In genomic region chr6:28383235-28384142, GRCh38 we compare ENCODE assay signal across 8 cellular contexts. TPM values are rescaled to one million over a fixed set of nuclear protein-coding genes. Genes with fewer than 3 reads are reported as not detected.
A peak's percentile ranks its signal among the peaks of the same experiment; 100 is the strongest.
DNase-seq lines count a peak whose midpoint lies in the region; ATAC-seq, FAIRE-seq and TF ChIP-seq lines count a peak whose summit lies in the region.

No MANE protein-coding gene starts in this region.

- peak overlapping the region; percentile 80 for H3K27ac ChIP-seq in RWPE1
- H3K27ac ChIP-seq in iPS-20b (ENCODE audit: low read length) = peak overlapping the region; percentile 66

- POLR2A ChIA-PET in RWPE1 (lab: Yijun Ruan, JAX; ENCODE audit: low non-redundant PET) = no interaction called here

- CTCF ChIA-PET in RWPE1 (lab: Yijun Ruan, JAX) = interaction anchor here (0.6 to 2.0 kb wide), 11 partner anchors 11 to 528 kb away, joined by 3 to 12 read pairs (median 3); partner anchors contain the start of gene ZSCAN12

- peaks cover 8% of the 10 kb centered on the region for H3K4me1 ChIP-seq in iPS-20b (ENCODE audit: insufficient read depth, low read length)

- peaks cover 2% of the 10 kb centered on the region; the same call in 1 of the 2 replicates for H3K9me3 ChIP-seq in iPS-20b (ENCODE audit: insufficient read depth, low read depth, low read length)

- peak overlapping the region; percentile 87; the same call in 1 of the 2 replicates for H3K9ac ChIP-seq in iPS-20b (ENCODE audit: low read depth, low read length)

- DNase-seq in DMS 273 (lab: John Stamatoyannopoulos, UW; ENCODE audit: unreplicated experiment) (peak; percentile 76), RWPE1 (ENCODE audit: low spot score) (peak; percentile 82), bronchial epithelial cell (ENCODE audit: low read depth) (peak; percentile 69), sciatic nerve (ENCODE audit: low spot score) (peak; percentile 85), NCI-H2171 (lab: John Stamatoyannopoulos, UW) (no peak)

- no peaks in the 10 kb centered on the region for H3K27me3 ChIP-seq in bronchial epithelial cell (ENCODE audit: control insufficient read depth, insufficient read depth, low read length)
- no peaks in the 10 kb centered on the region for H3K27me3 ChIP-seq in iPS-20b (ENCODE audit: insufficient read depth, low read length)

- peak; percentile 88 for ATAC-seq in GM19452 (IDR thresholded peaks at IDR 0.05; ENCODE audit: unreplicated experiment)
- peak; percentile 82 for ATAC-seq in HG03565 (IDR thresholded peaks at IDR 0.05; ENCODE audit: unreplicated experiment)
- peak; percentile 99 for ATAC-seq in sciatic nerve

- peak overlapping the region; percentile 49 for H3K4me3 ChIP-seq in bronchial epithelial cell (ENCODE audit: low read depth, low read length)
- peak overlapping the region; percentile 77 for H3K4me3 ChIP-seq in iPS-20b (ENCODE audit: low read length)

- peak; percentile 52 for FAIRE-seq in bronchial epithelial cell (lab: Jason Lieb, UNC)

- intact Hi-C loops in sciatic nerve (cut with DNase I) = no loop called here

- TF ChIP-seq CTCF in RWPE1 (conservative IDR thresholded peaks at IDR 0.05; ENCODE audit: low read depth) (peak; percentile 66), bronchial epithelial cell (IDR thresholded peaks at IDR 0.05; ENCODE audit: insufficient read depth, low read length, severe bottlenecking) (peak; percentile 61)

- H3K36me3 ChIP-seq in bronchial epithelial cell (ENCODE audit: control insufficient read depth, insufficient read depth, low read length) = no peaks in the 10 kb centered on the region
- H3K36me3 ChIP-seq in iPS-20b (ENCODE audit: insufficient read depth, low read depth, low read length) = peaks cover 70% of the 10 kb centered on the region

RNA-seq across cellular contexts. Expression of gene ZSCAN12, which starts 16.1 kb away (rescaled TPM):
- total RNA-seq in bronchial epithelial cell (4.7 and 6.8 TPM in 2 replicates), sciatic nerve (7.3 TPM)

RNA-seq across cellular contexts. Expression of gene ZKSCAN3, which starts 33.7 kb away (rescaled TPM):
- total RNA-seq in bronchial epithelial cell (2.6 and 3.2 TPM in 2 replicates), sciatic nerve (7.8 TPM)

RNA-seq across cellular contexts. Expression of gene ZSCAN31, which starts 47.5 kb away (rescaled TPM):
- total RNA-seq in bronchial epithelial cell = 12.1 and 41.9 TPM in 2 replicates
- total RNA-seq in sciatic nerve = 17.4 TPM

RNA-seq across cellular contexts. Expression of gene ZSCAN23, which starts 59.8 kb away (rescaled TPM):
- total RNA-seq in bronchial epithelial cell = 2.4 and 2.8 TPM in 2 replicates
- 6.5 TPM for total RNA-seq in sciatic nerve
